Comparison of ENCODE assay signal across 25 cellular contexts in genomic region chr10:101358706-101359300, GRCh38. TPM values are rescaled to one million over a fixed set of nuclear protein-coding genes. Genes with fewer than 3 reads are reported as not detected.
DNase-seq lines count a peak whose midpoint lies in the region; ATAC-seq and TF ChIP-seq lines count a peak whose summit lies in the region.
"Had no signal": no experiment of that assay in that cellular context is flagged by ENCODE, and none has a peak within 500 bp of the region (broad histone marks: within the 10 kb centered on the region; RNA-seq: fewer than 3 reads in every experiment).

No MANE protein-coding gene starts in this region.

- H3K9ac ChIP-seq in IMR-90 (ENCODE audit: low read depth, low read length): no peak overlapping the region

- peak overlapping the region; percentile 77; the same call in 1 of the 2 replicates for H3K23ac ChIP-seq in IMR-90 (ENCODE audit: low read depth, low read length)

- H4K5ac ChIP-seq in IMR-90 (ENCODE audit: low read depth, low read length): 0 out of 2 replicates have a peak overlapping the region, but pooled peaks have one; percentile 26

- peaks cover 21% of the 10 kb centered on the region for H3K4me1 Mint-ChIP-seq in neural crest cell

- peak overlapping the region; percentile 39; the same call in 2 of the 3 replicates for H2BK15ac ChIP-seq in IMR-90 (ENCODE audit: low read depth, low read length)

- peaks cover 9 to 72% of the 10 kb centered on the region in 2 experiments; a peak in 3 of 4 replicates for H3K79me1 ChIP-seq in IMR-90 (ENCODE audit: low read depth in 1 of 2, low read length in 2 of 2)

- H3K36me3 Mint-ChIP-seq in neural crest cell (ENCODE audit: low read depth): no peaks in the 10 kb centered on the region

- H2BK20ac ChIP-seq in IMR-90 (ENCODE audit: low read depth, low read length): peak overlapping the region; percentile 63; the same call in 1 of the 2 replicates

- H3K27ac Mint-ChIP-seq in neural crest cell (ENCODE audit: unreplicated experiment): no peak overlapping the region
- H3K27ac Mint-ChIP-seq: activated B cell treated with CpG ODN at 0.5 μM for 24 hours; activated CD4-positive, alpha-beta memory T cell treated with anti-CD3 and anti-CD28 coated beads, Interleukin-2, amount 10 ng/mL, durations not matched to agents 7 days and 5 days had no signal

- H4K91ac ChIP-seq in IMR-90 (ENCODE audit: insufficient read depth, low read depth, low read length): peak overlapping the region; percentile 31; the same call in 1 of the 2 replicates

- H3K27me3 ChIP-seq in IMR-90 (ENCODE audit: control insufficient read depth, insufficient read depth, low read length): no peaks in the 10 kb centered on the region
- H3K27me3 ChIP-seq: ascending aorta, neutrophil, thyroid gland had no signal

- no peak overlapping the region for H3K4me3 ChIP-seq in IMR-90 (ENCODE audit: insufficient read depth, low read depth, low read length)
- H3K4me3 ChIP-seq: ascending aorta, mucosa of descending colon, SK-N-MC, thyroid gland had no signal

- H3K27me3 Mint-ChIP-seq in neural crest cell (ENCODE audit: low read depth): no peaks in the 10 kb centered on the region

- peak overlapping the region; percentile 69 for H3K4ac ChIP-seq in IMR-90 (ENCODE audit: low read depth, low read length)

- DNase-seq in EL: peak; percentile 73
- DNase-seq in IMR-90: peak; percentile 95
- DNase-seq in dermis blood vessel endothelial cell: peak; percentile 19
- DNase-seq in neural crest cell (ENCODE audit: low read depth, low spot score): no peak
- no peak for DNase-seq in NCI-H2029 treated with DMSO at 0.1 percent for 48 hours (lab: John Stamatoyannopoulos, UW)
- no peak for DNase-seq in HEK293T (ENCODE audit: extremely low spot score)
- no peak for DNase-seq in GM19240 (ENCODE audit: insufficient read length, low spot score)
- DNase-seq: activated B cell treated with CpG ODN at 0.5 μM for 24 hours; activated CD4-positive, alpha-beta memory T cell treated with anti-CD3 and anti-CD28 coated beads, Interleukin-2, amount 10 ng/mL, durations not matched to agents 7 days and 5 days; activated naive CD4-positive, alpha-beta T cell treated with Interleukin-2 at 50 U/mL for 16 hours; activated T-cell treated with anti-CD3 and anti-CD28 coated beads, Interleukin-2, amount 50 U/mL, for 1 hour; COR-L47; cortex of kidney; H9; mucosa of descending colon; NCI-H1694 treated with DMSO at 0.1 percent for 48 hours; NCI-H2227 treated with DMSO at 0.1 percent for 48 hours; stimulated activated naive CD4-positive, alpha-beta T cell; T-helper 9 cell; thyroid gland had no signal

- H3K9me3 ChIP-seq in IMR-90 (ENCODE audit: control insufficient read depth, insufficient read depth, low read length): no peaks in the 10 kb centered on the region
- H3K9me3 ChIP-seq: ascending aorta, mucosa of descending colon, neutrophil, thyroid gland had no signal

- peak overlapping the region; percentile 38 to 81; a peak in 3 of 4 replicates for H4K8ac ChIP-seq in IMR-90 (ENCODE audit: low read depth in 2 of 2, low read length in 2 of 2)

- no peak overlapping the region for H2AK9ac ChIP-seq in IMR-90 (replicated peaks; ENCODE audit: low read depth, low read length, poor library complexity)

- peak overlapping the region; percentile 7 for H3K4me3 Mint-ChIP-seq in neural crest cell
- H3K4me3 Mint-ChIP-seq: activated B cell treated with CpG ODN at 0.5 μM for 24 hours; activated CD4-positive, alpha-beta memory T cell treated with anti-CD3 and anti-CD28 coated beads, Interleukin-2, amount 10 ng/mL, durations not matched to agents 7 days and 5 days; H9 had no signal

- H3K4me2 ChIP-seq in IMR-90 (ENCODE audit: low read depth, low read length): peak overlapping the region; percentile 81

- TF ChIP-seq CTCF in IMR-90 (conservative IDR thresholded peaks at IDR 0.05; ENCODE audit: low read depth, low read length) (no peak), neural crest cell (conservative IDR thresholded peaks at IDR 0.05) (no peak)

- no TSS peak for BruUV-seq in IMR-90 (replicated peaks; lab: Mats Ljungman, UMichigan)

- peaks cover 5% of the 10 kb centered on the region for H3K4me1 ChIP-seq in IMR-90 (ENCODE audit: control insufficient read depth, insufficient read depth, low read length)

- in situ Hi-C loops in IMR-90 (cut with MboI; ENCODE audit: low sequenced_read_pairs): no loop called here

- H2BK5ac ChIP-seq in IMR-90 (ENCODE audit: low read depth, low read length, poor library complexity, severe bottlenecking): peak overlapping the region; percentile 53

- peak overlapping the region; percentile 74 for H2BK120ac ChIP-seq in IMR-90 (ENCODE audit: low read depth, low read length)

- peak overlapping the region; percentile 76 for H3K14ac ChIP-seq in IMR-90 (replicated peaks; ENCODE audit: low read depth, low read length)

- H3K36me3 ChIP-seq in IMR-90 (ENCODE audit: control insufficient read depth, insufficient read depth, low read length): no peaks in the 10 kb centered on the region
- H3K36me3 ChIP-seq: ascending aorta, neutrophil, thyroid gland had no signal

- peak overlapping the region; percentile 1; the same call in 1 of the 2 replicates for H3K56ac ChIP-seq in IMR-90 (ENCODE audit: extremely low read depth, insufficient read depth, low read length)

- H2AFZ ChIP-seq in IMR-90 (replicated peaks; ENCODE audit: low read length, poor library complexity): no peak overlapping the region

- H3K9me3 Mint-ChIP-seq in neural crest cell: no peaks in the 10 kb centered on the region
- H3K9me3 Mint-ChIP-seq: activated B cell treated with CpG ODN at 0.5 μM for 24 hours; activated CD4-positive, alpha-beta memory T cell treated with anti-CD3 and anti-CD28 coated beads, Interleukin-2, amount 10 ng/mL, durations not matched to agents 7 days and 5 days; H9 had no signal

- POLR2A ChIA-PET in IMR-90 (lab: Charles Lee; ENCODE audit: unreplicated experiment) (interaction anchor here (0.6 kb wide), 1 partner anchor 19 kb away, joined by 3 read pairs; no protein-coding TSS in a partner anchor), HEK293T (lab: Yijun Ruan, JAX) (no interaction called here)

- peak; percentile 46 for ATAC-seq in IMR-90 (ENCODE audit: low read depth)
- ATAC-seq: mucosa of descending colon had no signal

- H3K18ac ChIP-seq in IMR-90 (ENCODE audit: low read depth, low read length): peak overlapping the region; percentile 71

- peaks cover 11% of the 10 kb centered on the region for H3K9me1 ChIP-seq in IMR-90 (ENCODE audit: insufficient read depth, low read length)

- WGBS in IMR-90 (ENCODE audit: extremely low coverage in 2 of 2, insufficient read length in 1 of 2), 2 experiments: no CpG with 5 or more reads among the region's 5 CpGs

- dilution Hi-C loops in IMR-90 (cut with HindIII; ENCODE audit: low sequenced_read_pairs, unreplicated experiment): no loop called here

- TF ChIP-seq RAD21 in IMR-90 (IDR thresholded peaks at IDR 0.05; ENCODE audit: low read length): no peak

- CTCF ChIA-PET in IMR-90 (lab: Yijun Ruan, JAX) (no interaction called here), HEK293T (lab: Yijun Ruan, JAX) (interaction anchor here (0.6 kb wide), 1 partner anchor 66 kb away, joined by 3 read pairs; no protein-coding TSS in a partner anchor)

- intact Hi-C loops in IMR-90 (cut with micrococcal nuclease): no loop called here

- no peak for TF ChIP-seq POLR2A in IMR-90 (IDR thresholded peaks at IDR 0.05; ENCODE audit: low read depth, low read length)

- H2AK5ac ChIP-seq in IMR-90 (ENCODE audit: low read depth, low read length): peak overlapping the region; percentile 72

- H4K20me1 ChIP-seq in IMR-90 (ENCODE audit: insufficient read depth, low read length): peaks cover 25% of the 10 kb centered on the region; the same call in 1 of the 2 replicates

- peak overlapping the region; percentile 63 for H3K27ac ChIP-seq in IMR-90 (ENCODE audit: insufficient read depth, low read length)
- H3K27ac ChIP-seq: ascending aorta, epithelial cell of prostate, HL-60, neutrophil, SK-N-MC, thyroid gland had no signal

TF ChIP-seq in IMR-90, 13 proteins besides CTCF, POLR2A, EP300 and RAD21:
- TF ChIP-seq BHLHE40 (IDR thresholded peaks at IDR 0.05; ENCODE audit: low read depth, low read length): peak; percentile 77
- no peak for TF ChIP-seq MXI1 (IDR thresholded peaks at IDR 0.05; ENCODE audit: borderline replicate concordance, low read depth, low read length)
- TF ChIP-seq FOS (IDR thresholded peaks at IDR 0.05; ENCODE audit: low read depth, low read length): peak; percentile 38; the same call in 1 of the 2 replicates
- peak; percentile 7; the same call in 1 of the 2 replicates for TF ChIP-seq MAFK (IDR thresholded peaks at IDR 0.05; ENCODE audit: low read depth, low read length)
- TF ChIP-seq RCOR1 (IDR thresholded peaks at IDR 0.05; ENCODE audit: insufficient replicate concordance, low read length): peak; percentile 23

TF ChIP-seq in HEK293T, 16 proteins besides CTCF, POLR2A, EP300 and RAD21:
- TF ChIP-seq L3MBTL2 (conservative IDR thresholded peaks at IDR 0.05) (no peak), ARNT (IDR thresholded peaks at IDR 0.05) (no peak)
TF ChIP-seq in HEK293T: peak in this region for 0.

RNA-seq across cellular contexts. Expression of gene BTRC, which starts 4.8 kb away (rescaled TPM):
- 7.7 and 11.7 TPM in 2 replicates for total RNA-seq in IMR-90 (2012; rRNA removed)
- 7.1 and 8.4 TPM in 2 replicates for polyA plus RNA-seq in IMR-90 (2012; rRNA removed)
- polyA plus RNA-seq in IMR-90 (2012; cell fraction: cytosol; rRNA removed): 3.1 and 3.6 TPM in 2 replicates
- 3.9 and 18.7 TPM in 2 replicates for polyA plus RNA-seq in IMR-90 (2012; cell fraction: nucleus; rRNA removed; ENCODE audit: low replicate concordance)
- 9.5 and 11.6 TPM in 2 replicates for total RNA-seq in dermis blood vessel endothelial cell
- 35.5 and 37.0 TPM in 2 replicates for total RNA-seq in neural crest cell

Comparison
In these comparisons a context has a peak if more than half of its experiments do, and no peak if none do; other contexts are left out.
1. DNase-seq: peak in EL (single experiment), IMR-90 (single experiment) and dermis blood vessel endothelial cell (single experiment); none in neural crest cell (single experiment), NCI-H2029 treated with DMSO at 0.1 percent for 48 hours (single experiment), HEK293T (single experiment) and GM19240 (single experiment).